In genomic region chrX:124736553-124737240, GRCh38 we compare ENCODE assay signal across 9 cellular contexts.
DNase-seq lines count a peak whose midpoint lies in the region; ATAC-seq and TF ChIP-seq lines count a peak whose summit lies in the region.
"Had no signal": no experiment of that assay in that cellular context is flagged by ENCODE, and none has a peak within 500 bp of the region (broad histone marks: within the 10 kb centered on the region; RNA-seq: fewer than 3 reads in every experiment).

No MANE protein-coding gene starts in this region.

- H3K9me2 ChIP-seq in Loucy (replicated peaks; ENCODE audit: low read depth, low read length), result no peaks in the 10 kb centered on the region

- no peaks in the 10 kb centered on the region for H4K20me1 ChIP-seq in Loucy (ENCODE audit: insufficient read depth, low read length, poor library complexity, severe bottlenecking)

- H3K4me1 ChIP-seq in Loucy (ENCODE audit: insufficient read depth, low read length, poor library complexity, severe bottlenecking) (no peaks in the 10 kb centered on the region), A673 (ENCODE audit: insufficient read depth, low read length, poor library complexity, severe bottlenecking) (no peaks in the 10 kb centered on the region)

- no peaks in the 10 kb centered on the region for H3K79me2 ChIP-seq in Loucy (ENCODE audit: insufficient read depth, low read length)

- H3K9ac ChIP-seq in Loucy (ENCODE audit: low read depth, low read length, poor library complexity, severe bottlenecking), result no peak overlapping the region

- H3K9me3 ChIP-seq in Loucy (ENCODE audit: insufficient read depth, low read depth, low read length), result no peaks in the 10 kb centered on the region
- no peaks in the 10 kb centered on the region for H3K9me3 ChIP-seq in A673 (ENCODE audit: low read depth, low read length, poor library complexity, severe bottlenecking)

- peak overlapping the region; percentile 31 for H3K4me2 ChIP-seq in Loucy (ENCODE audit: low read depth, low read length, poor library complexity, severe bottlenecking)

- H3K27me3 ChIP-seq in Loucy (ENCODE audit: insufficient read depth, low read length, poor library complexity, severe bottlenecking), result no peaks in the 10 kb centered on the region
- H3K27me3 ChIP-seq in A673 (replicated peaks; ENCODE audit: insufficient read depth, low read depth, low read length, poor library complexity), result no peaks in the 10 kb centered on the region

- DNase-seq in activated CD4-positive, alpha-beta T cell treated with anti-CD3 and anti-CD28 coated beads, Interleukin-2, amount 50 U/mL, for 4 hours, result peak; percentile 36 to 45
- DNase-seq in ecto neural progenitor cell (ENCODE audit: low spot score), result peak; percentile 58
- peak; percentile 2 to 18 for DNase-seq in stimulated activated CD4-positive, alpha-beta T cell treated with anti-CD3 and anti-CD28 coated beads, Interleukin-2, amount 100 ng/mL, for 48 hours
- DNase-seq in NOMO-1 (lab: John Stamatoyannopoulos, UW; ENCODE audit: unreplicated experiment in 2 of 2), result no peak
- DNase-seq in A673 (ENCODE audit: low spot score), result no peak
- DNase-seq in LoVo (ENCODE audit: low spot score), result no peak
- DNase-seq: NCI-H446 had no signal

- no peak for ATAC-seq in HG03039 (IDR thresholded peaks at IDR 0.05; ENCODE audit: unreplicated experiment)

- CTCF ChIA-PET in A673 (lab: Charles Lee), result no interaction called here

- no peak for TF ChIP-seq CTCF in Loucy (conservative IDR thresholded peaks at IDR 0.05; ENCODE audit: low read length)
- TF ChIP-seq CTCF in A673 (conservative IDR thresholded peaks at IDR 0.05; ENCODE audit: low read depth, low read length), result no peak

- H3K27ac ChIP-seq in A673 (ENCODE audit: low read depth, low read length, poor library complexity, severe bottlenecking), result no peak overlapping the region

- intact Hi-C loops in A673 (cut with micrococcal nuclease; ENCODE audit: unreplicated experiment), result no loop called here

- no peaks in the 10 kb centered on the region for H3K36me3 ChIP-seq in Loucy (ENCODE audit: insufficient read depth, low read length)
- H3K36me3 ChIP-seq in A673 (ENCODE audit: insufficient read depth, low read length, poor library complexity, severe bottlenecking), result no peaks in the 10 kb centered on the region

- H2AFZ ChIP-seq in Loucy (ENCODE audit: low read length), result no peak overlapping the region

- BruUV-seq in A673 (replicated peaks; lab: Mats Ljungman, UMichigan), result no TSS peak

- POLR2A ChIA-PET in A673 (lab: Charles Lee; ENCODE audit: low non-redundant PET), result no interaction called here

- H3K4me3 ChIP-seq in Loucy (ENCODE audit: low read length, poor library complexity, severe bottlenecking), result no peak overlapping the region
- no peak overlapping the region for H3K4me3 ChIP-seq in A673 (ENCODE audit: low read depth, low read length, poor library complexity, severe bottlenecking)

- H3F3A ChIP-seq in Loucy (ENCODE audit: low read depth), result no peaks in the 10 kb centered on the region

Comparison
In these comparisons a context has a peak if more than half of its experiments do, and no peak if none do; other contexts are left out.
1. DNase-seq: peak in activated CD4-positive, alpha-beta T cell treated with anti-CD3 and anti-CD28 coated beads, Interleukin-2, amount 50 U/mL, for 4 hours (2 of 2), ecto neural progenitor cell (single experiment) and stimulated activated CD4-positive, alpha-beta T cell treated with anti-CD3 and anti-CD28 coated beads, Interleukin-2, amount 100 ng/mL, for 48 hours (2 of 2); none in NOMO-1 (0 of 2), A673 (single experiment) and LoVo (single experiment).